17 cellular contexts compared by ENCODE assay signal in the genomic region with DNA sequence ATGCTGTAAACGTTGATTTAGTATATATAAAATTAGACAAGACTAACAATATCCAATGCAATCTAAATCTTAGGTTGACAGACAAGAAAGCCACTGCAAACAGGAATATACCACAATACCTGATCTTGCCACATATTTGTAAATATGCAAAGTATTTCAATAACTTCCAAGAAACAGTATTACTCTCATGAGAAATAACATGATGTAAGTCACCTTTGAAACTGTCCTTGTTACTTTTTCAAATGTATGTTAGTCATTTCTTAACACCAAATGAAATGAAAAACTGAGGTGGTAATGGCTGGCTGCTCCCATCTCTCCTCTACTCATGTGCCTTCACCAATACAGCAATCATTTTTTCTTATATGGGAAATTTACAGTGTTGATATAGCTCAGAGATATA.
DNase-seq lines count a peak whose midpoint lies in the region; ATAC-seq and TF ChIP-seq lines count a peak whose summit lies in the region.
"Had no signal": no experiment of that assay in that cellular context is flagged by ENCODE, and none has a peak within 500 bp of the region (broad histone marks: within the 10 kb centered on the region; RNA-seq: fewer than 3 reads in every experiment).

No MANE protein-coding gene starts in this region.

- H3K4me1 ChIP-seq in uterus, result no peaks in the 10 kb centered on the region
- H3K4me1 ChIP-seq in right cardiac atrium (ENCODE audit: control insufficient read depth, insufficient read depth, low read length), result no peaks in the 10 kb centered on the region

- ATAC-seq in GM18867 (IDR thresholded peaks at IDR 0.05; ENCODE audit: unreplicated experiment) (peak; percentile 76), GM21529 (IDR thresholded peaks at IDR 0.05; ENCODE audit: unreplicated experiment) (peak; percentile 90), HG03095 (IDR thresholded peaks at IDR 0.05; ENCODE audit: unreplicated experiment) (peak; percentile 78), GM19328 (IDR thresholded peaks at IDR 0.05; ENCODE audit: unreplicated experiment) (no peak), right cardiac atrium (no peak)
- ATAC-seq: esophagus mucosa, mucosa of descending colon had no signal

- H3K27me3 ChIP-seq in uterus (no peaks in the 10 kb centered on the region), right cardiac atrium (ENCODE audit: control insufficient read depth, insufficient read depth) (no peaks in the 10 kb centered on the region)

- CTCF ChIA-PET in GM10248 (lab: Yijun Ruan, JAX), result interaction anchor here (0.7 to 1.8 kb wide), 6 partner anchors 9 to 730 kb away, joined by 3 to 10 read pairs (median 4); no protein-coding TSS in a partner anchor

- no peak for TF ChIP-seq POLR2A in uterus (IDR thresholded peaks at IDR 0.05)

- TF ChIP-seq CTCF in GM10248 (IDR thresholded peaks at IDR 0.05; ENCODE audit: control extremely low read depth, extremely low read depth, low read depth, missing control alignments) (no peak), uterus (IDR thresholded peaks at IDR 0.05) (no peak), GM10266 (IDR thresholded peaks at IDR 0.05; ENCODE audit: control insufficient read depth, insufficient read depth, low read depth, missing control alignments) (no peak)

- H3K9me3 ChIP-seq in uterus (no peaks in the 10 kb centered on the region), right cardiac atrium (ENCODE audit: control insufficient read depth, low read length) (no peaks in the 10 kb centered on the region)
- H3K9me3 ChIP-seq: mucosa of descending colon had no signal

- POLR2A ChIA-PET in GM10248 (lab: Yijun Ruan, JAX), result no interaction called here

- H3K36me3 ChIP-seq in uterus, result no peaks in the 10 kb centered on the region

- 93% methylated on average over 1 of the region's 1 CpG for WGBS in right cardiac atrium

- intact Hi-C loops in uterus (cut with DNase I; ENCODE audit: low total_unique reads), result no loop called here
- intact Hi-C loops in right cardiac atrium (cut with DNase I), result no loop called here

- H3K4me3 ChIP-seq in uterus (no peak overlapping the region), right cardiac atrium (ENCODE audit: low read length) (no peak overlapping the region)
- H3K4me3 ChIP-seq: mucosa of descending colon, smooth muscle cell had no signal

- H3K27ac ChIP-seq in uterus, result no peak overlapping the region
- no peak overlapping the region for H3K27ac ChIP-seq in right cardiac atrium (ENCODE audit: low read length)

- DNase-seq in GM10248 (ENCODE audit: extremely low spot score), result peak; percentile 17
- DNase-seq in uterus, result no peak
- DNase-seq in GM10266 (ENCODE audit: extremely low spot score), result no peak
- DNase-seq in right cardiac atrium, result no peak
- DNase-seq: activated CD4-positive, alpha-beta memory T cell treated with anti-CD3 and anti-CD28 coated beads, Interleukin-2, amount 10 ng/mL, durations not matched to agents 7 days and 5 days; activated gamma-delta T cell; cortex of kidney; H7; mucosa of descending colon; NCI-H1105; NCI-H2227 treated with DMSO at 0.1 percent for 48 hours had no signal

Comparison
In these comparisons a context has a peak if more than half of its experiments do, and no peak if none do; other contexts are left out.
1. ATAC-seq: peak in GM18867 (single experiment), GM21529 (single experiment) and HG03095 (single experiment); none in GM19328 (single experiment) and right cardiac atrium (0 of 2).